ENCODE assay signal across 9 cellular contexts in the genomic region with DNA sequence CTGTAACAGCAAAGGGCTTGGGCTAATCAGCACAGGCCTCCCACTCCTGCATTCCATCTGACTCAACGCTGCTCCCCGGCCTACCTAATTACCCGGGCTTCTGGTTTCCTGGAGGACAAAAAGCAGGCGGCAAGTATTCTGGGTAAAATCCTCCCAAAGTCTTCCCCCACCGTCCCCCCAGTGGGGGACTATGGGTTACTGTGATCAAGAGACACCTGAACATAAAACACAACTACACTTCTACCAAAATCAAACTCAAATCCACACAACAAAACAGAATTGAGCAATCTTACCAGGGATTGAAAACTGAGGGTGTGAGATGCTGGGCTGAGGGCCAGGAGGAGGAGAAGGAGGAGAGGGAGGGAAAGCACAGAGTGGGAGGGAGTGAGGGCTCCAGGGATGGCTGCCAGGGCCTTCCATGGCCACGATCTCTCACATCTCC. TPM values are rescaled to one million over a fixed set of nuclear protein-coding genes. Genes with fewer than 3 reads are reported as not detected.
A peak's percentile ranks its signal among the peaks of the same experiment; 100 is the strongest.
DNase-seq lines count a peak whose midpoint lies in the region; ATAC-seq and TF ChIP-seq lines count a peak whose summit lies in the region.
"Had no signal": no experiment of that assay in that cellular context is flagged by ENCODE, and none has a peak within 500 bp of the region (broad histone marks: within the 10 kb centered on the region; RNA-seq: fewer than 3 reads in every experiment).

No MANE protein-coding gene starts in this region.

- intact Hi-C loops in left colon (cut with DNase I, micrococcal nuclease): no loop called here
- intact Hi-C loops in testis (cut with DNase I; ENCODE audit: low total_unique reads): no loop called here

- no peak for TF ChIP-seq POLR2A in testis (IDR thresholded peaks at IDR 0.05)

- TF ChIP-seq CTCF in testis (IDR thresholded peaks at IDR 0.05): no peak

- DNase-seq in cerebellar cortex (ENCODE audit: low spot score) (peak; percentile 74), left colon (peak; percentile 45 to 66), testis (peak; percentile 92), GOT3 (lab: John Stamatoyannopoulos, UW) (no peak), NCI-H128 (lab: John Stamatoyannopoulos, UW; ENCODE audit: unreplicated experiment) (no peak)
- DNase-seq: NCI-H524 treated with DMSO at 0.1 percent for 48 hours had no signal

- 32 to 42% methylated on average over 5 to 6 of the region's 6 CpGs for WGBS in testis, 2 donors

- H3K4me3 ChIP-seq in testis: peak overlapping the region; percentile 46 to 61

- TF ChIP-seq RAD21 in Ishikawa (IDR thresholded peaks at IDR 0.05; ENCODE audit: low read depth): no peak

- TF ChIP-seq EP300 in Ishikawa (IDR thresholded peaks at IDR 0.05; ENCODE audit: borderline replicate concordance): no peak

- ATAC-seq in left colon (peak; percentile 20), GM18520 (IDR thresholded peaks at IDR 0.05; ENCODE audit: unreplicated experiment) (no peak), HG02571 (IDR thresholded peaks at IDR 0.05; ENCODE audit: unreplicated experiment) (no peak)

- no peaks in the 10 kb centered on the region for H3K27me3 ChIP-seq in testis

- no peaks in the 10 kb centered on the region for H3K9me3 ChIP-seq in testis

- H3K4me1 ChIP-seq in testis: peaks cover 35% of the 10 kb centered on the region

- peak overlapping the region; percentile 85 to 87 for H3K27ac ChIP-seq in testis

- no peaks in the 10 kb centered on the region for H3K36me3 ChIP-seq in testis (ENCODE audit: low read depth, missing control alignments)

TF ChIP-seq in Ishikawa, 13 proteins besides CTCF, POLR2A, EP300 and RAD21:
- TF ChIP-seq, protein P1, sequence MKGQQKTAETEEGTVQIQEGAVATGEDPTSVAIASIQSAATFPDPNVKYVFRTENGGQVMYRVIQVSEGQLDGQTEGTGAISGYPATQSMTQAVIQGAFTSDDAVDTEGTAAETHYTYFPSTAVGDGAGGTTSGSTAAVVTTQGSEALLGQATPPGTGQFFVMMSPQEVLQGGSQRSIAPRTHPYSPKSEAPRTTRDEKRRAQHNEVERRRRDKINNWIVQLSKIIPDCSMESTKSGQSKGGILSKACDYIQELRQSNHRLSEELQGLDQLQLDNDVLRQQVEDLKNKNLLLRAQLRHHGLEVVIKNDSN (IDR thresholded peaks at IDR 0.05): no peak
- TF ChIP-seq CREB1 (IDR thresholded peaks at IDR 0.05; ENCODE audit: low read depth): no peak
- peak; percentile 91 for TF ChIP-seq CEBPB (IDR thresholded peaks at IDR 0.05)
- TF ChIP-seq, protein P2, sequence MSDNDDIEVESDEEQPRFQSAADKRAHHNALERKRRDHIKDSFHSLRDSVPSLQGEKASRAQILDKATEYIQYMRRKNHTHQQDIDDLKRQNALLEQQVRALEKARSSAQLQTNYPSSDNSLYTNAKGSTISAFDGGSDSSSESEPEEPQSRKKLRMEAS (IDR thresholded peaks at IDR 0.05): 0 out of 2 replicates have a peak, but pooled peaks have one; percentile 37
- TF ChIP-seq, protein P3, sequence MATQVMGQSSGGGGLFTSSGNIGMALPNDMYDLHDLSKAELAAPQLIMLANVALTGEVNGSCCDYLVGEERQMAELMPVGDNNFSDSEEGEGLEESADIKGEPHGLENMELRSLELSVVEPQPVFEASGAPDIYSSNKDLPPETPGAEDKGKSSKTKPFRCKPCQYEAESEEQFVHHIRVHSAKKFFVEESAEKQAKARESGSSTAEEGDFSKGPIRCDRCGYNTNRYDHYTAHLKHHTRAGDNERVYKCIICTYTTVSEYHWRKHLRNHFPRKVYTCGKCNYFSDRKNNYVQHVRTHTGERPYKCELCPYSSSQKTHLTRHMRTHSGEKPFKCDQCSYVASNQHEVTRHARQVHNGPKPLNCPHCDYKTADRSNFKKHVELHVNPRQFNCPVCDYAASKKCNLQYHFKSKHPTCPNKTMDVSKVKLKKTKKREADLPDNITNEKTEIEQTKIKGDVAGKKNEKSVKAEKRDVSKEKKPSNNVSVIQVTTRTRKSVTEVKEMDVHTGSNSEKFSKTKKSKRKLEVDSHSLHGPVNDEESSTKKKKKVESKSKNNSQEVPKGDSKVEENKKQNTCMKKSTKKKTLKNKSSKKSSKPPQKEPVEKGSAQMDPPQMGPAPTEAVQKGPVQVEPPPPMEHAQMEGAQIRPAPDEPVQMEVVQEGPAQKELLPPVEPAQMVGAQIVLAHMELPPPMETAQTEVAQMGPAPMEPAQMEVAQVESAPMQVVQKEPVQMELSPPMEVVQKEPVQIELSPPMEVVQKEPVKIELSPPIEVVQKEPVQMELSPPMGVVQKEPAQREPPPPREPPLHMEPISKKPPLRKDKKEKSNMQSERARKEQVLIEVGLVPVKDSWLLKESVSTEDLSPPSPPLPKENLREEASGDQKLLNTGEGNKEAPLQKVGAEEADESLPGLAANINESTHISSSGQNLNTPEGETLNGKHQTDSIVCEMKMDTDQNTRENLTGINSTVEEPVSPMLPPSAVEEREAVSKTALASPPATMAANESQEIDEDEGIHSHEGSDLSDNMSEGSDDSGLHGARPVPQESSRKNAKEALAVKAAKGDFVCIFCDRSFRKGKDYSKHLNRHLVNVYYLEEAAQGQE (IDR thresholded peaks at IDR 0.05; ENCODE audit: low read depth): no peak
- no peak for TF ChIP-seq TEAD4 (IDR thresholded peaks at IDR 0.05)
- TF ChIP-seq ZBTB7A (IDR thresholded peaks at IDR 0.05; ENCODE audit: low read depth): no peak
- TF ChIP-seq YY1 (IDR thresholded peaks at IDR 0.05; ENCODE audit: low read depth): no peak
- no peak for TF ChIP-seq TCF12 (IDR thresholded peaks at IDR 0.05; ENCODE audit: low read depth)
- no peak for TF ChIP-seq TAF1 (IDR thresholded peaks at IDR 0.05; ENCODE audit: low read depth)
- peak; percentile 74 for TF ChIP-seq NFIC (IDR thresholded peaks at IDR 0.05)
- no peak for TF ChIP-seq FOXM1 (IDR thresholded peaks at IDR 0.05; ENCODE audit: borderline replicate concordance, low read depth)

RNA-seq across cellular contexts. Expression of a gene that starts 8.9 kb away (rescaled TPM):
- total RNA-seq in left colon (10 to 100 TPM; 19.5 to 24.8 TPM), testis (10 to 100 TPM; 69.4 to 81.3 TPM)
- 30.1 TPM for polyA plus RNA-seq in testis (ENCODE audit: insufficient read depth, low read depth, low replicate concordance)

RNA-seq across cellular contexts. Expression of a gene that starts 22.4 kb away (rescaled TPM):
- total RNA-seq in left colon (100 to 1,000 TPM; 112 to 128 TPM), testis (100 to 1,000 TPM; 114 to 148 TPM)
- 113 TPM for polyA plus RNA-seq in testis (ENCODE audit: insufficient read depth, low read depth, low replicate concordance)

RNA-seq across cellular contexts. Expression of a gene that starts 31.9 kb away (rescaled TPM):
- total RNA-seq in left colon (1 to 10 TPM; 1.4 to 2.4 TPM), testis (10 to 100 TPM; 14.3 to 17.5 TPM)
- polyA plus RNA-seq in testis (ENCODE audit: insufficient read depth, low read depth, low replicate concordance): 13.5 TPM

RNA-seq across cellular contexts. Expression of a gene that starts 59.4 kb away (rescaled TPM):
- total RNA-seq in left colon: 100 to 1,000 TPM; 116 to 121 TPM
- total RNA-seq in testis: 10 to 100 TPM; 24.6 to 32.9 TPM
- 12.3 TPM for polyA plus RNA-seq in testis (ENCODE audit: insufficient read depth, low read depth, low replicate concordance)

Comparison
In these comparisons a context has a peak if more than half of its experiments do, and no peak if none do; other contexts are left out.
1. DNase-seq: peak in cerebellar cortex (single experiment), left colon (2 of 2) and testis (single experiment); none in GOT3 (single experiment) and NCI-H128 (single experiment).
2. RNA of a gene that starts 31.9 kb away (total RNA-seq): 14.3 to 17.5 TPM in testis; 1.4 to 2.4 TPM in left colon; every median in the first group is over 4 times any median in the second.